Comparison of ENCODE assay signal across 1 cellular context in genomic region chr11:121634889-121635288, GRCh38.
TF ChIP-seq lines count a peak whose summit lies in the region.

No MANE protein-coding gene starts in this region.

TF ChIP-seq in WTC11, 78 proteins besides CTCF, POLR2A, EP300 and RAD21 (continued from another document):
- TF ChIP-seq ZNF512 (CRISPR knock-in tag; IDR thresholded peaks at IDR 0.05; ENCODE audit: borderline replicate concordance): no peak
- TF ChIP-seq PREB (CRISPR knock-in tag; IDR thresholded peaks at IDR 0.05; ENCODE audit: borderline replicate concordance): no peak
